Comparison of ENCODE assay signal across 1 cellular context in genomic region chr12:45215419-45216296, GRCh38.
TF ChIP-seq lines count a peak whose summit lies in the region.

ANO6 (plus strand) TSS chr12:45216095; CDS start chr12:45216322, 227 bp downstream.

TF ChIP-seq in HepG2, 621 proteins besides CTCF, POLR2A, EP300 and RAD21 (continued from another document and continues in another):
- TF ChIP-seq PBX2 (CRISPR knock-in tag; IDR thresholded peaks at IDR 0.05) (no peak), ZNF333 (CRISPR knock-in tag; IDR thresholded peaks at IDR 0.05; ENCODE audit: borderline replicate concordance) (peak; percentile 60), IRX3 (CRISPR knock-in tag; IDR thresholded peaks at IDR 0.05; ENCODE audit: borderline replicate concordance, low read depth) (peak; percentile 74; the same call in 1 of the 2 replicates), ZNF503 (CRISPR knock-in tag; IDR thresholded peaks at IDR 0.05) (peak; percentile 38; the same call in 1 of the 2 replicates), ZNF710 (CRISPR knock-in tag; IDR thresholded peaks at IDR 0.05; ENCODE audit: borderline replicate concordance) (peak; percentile 90; the same call in 1 of the 2 replicates), ZNF720 (CRISPR knock-in tag; IDR thresholded peaks at IDR 0.05) (no peak), ZBTB42 (CRISPR knock-in tag; IDR thresholded peaks at IDR 0.05) (no peak; the same call in 1 of the 2 replicates), KLF11 (CRISPR knock-in tag; IDR thresholded peaks at IDR 0.05) (no peak), KMT2B (CRISPR knock-in tag; IDR thresholded peaks at IDR 0.05) (peak; percentile 77), KDM5A (IDR thresholded peaks at IDR 0.05; ENCODE audit: borderline replicate concordance, low read length) (0 out of 2 replicates have a peak, but pooled peaks have one; percentile 5), ZNF275 (CRISPR knock-in tag; IDR thresholded peaks at IDR 0.05; ENCODE audit: borderline replicate concordance) (no peak), ISX (CRISPR knock-in tag; conservative IDR thresholded peaks at IDR 0.05) (no peak), HNF1B (CRISPR knock-in tag; IDR thresholded peaks at IDR 0.05) (0 out of 2 replicates have a peak, but pooled peaks have one; percentile 57), KLF12 (CRISPR knock-in tag; IDR thresholded peaks at IDR 0.05; ENCODE audit: borderline replicate concordance) (0 out of 2 replicates have a peak, but pooled peaks have one; percentile 3), ZNF569 (CRISPR knock-in tag; IDR thresholded peaks at IDR 0.05; ENCODE audit: borderline replicate concordance) (no peak), SIN3B (IDR thresholded peaks at IDR 0.05; ENCODE audit: low read length) (no peak), MAZ (IDR thresholded peaks at IDR 0.05; ENCODE audit: borderline replicate concordance, low read depth, low read length) (peak; percentile 15; the same call in 1 of the 2 replicates), MAZ (CRISPR knock-in tag; IDR thresholded peaks at IDR 0.05; ENCODE audit: low read depth) (peak; percentile 83), DBP (CRISPR knock-in tag; IDR thresholded peaks at IDR 0.05; ENCODE audit: not compliant biosample characterization) (no peak), ZSCAN30 (CRISPR knock-in tag; IDR thresholded peaks at IDR 0.05) (no peak), AHDC1 (CRISPR knock-in tag; IDR thresholded peaks at IDR 0.05; ENCODE audit: borderline replicate concordance) (no peak; the same call in 1 of the 2 replicates), PCBP2 (optimal IDR thresholded peaks at IDR 0.05; ENCODE audit: low read depth, low read length, poor library complexity, severe bottlenecking) (no peak), TGIF2 (CRISPR knock-in tag; IDR thresholded peaks at IDR 0.05) (no peak), CHCHD3 (CRISPR knock-in tag; IDR thresholded peaks at IDR 0.05) (no peak), MEF2D (CRISPR knock-in tag; IDR thresholded peaks at IDR 0.05) (0 out of 2 replicates have a peak, but pooled peaks have one; percentile 24), REPIN1 (CRISPR knock-in tag; IDR thresholded peaks at IDR 0.05; ENCODE audit: borderline replicate concordance, low read depth) (peak; percentile 77; the same call in 1 of the 2 replicates), ATM (IDR thresholded peaks at IDR 0.05; ENCODE audit: borderline replicate concordance) (no peak), ZNF562 (CRISPR knock-in tag; IDR thresholded peaks at IDR 0.05; ENCODE audit: borderline replicate concordance) (no peak), KDM6A (CRISPR knock-in tag; IDR thresholded peaks at IDR 0.05; ENCODE audit: low read depth) (no peak), CREM (IDR thresholded peaks at IDR 0.05) (peak; percentile 33; the same call in 1 of the 2 replicates), CREM (CRISPR knock-in tag; IDR thresholded peaks at IDR 0.05) (no peak), BATF2 (CRISPR knock-in tag; IDR thresholded peaks at IDR 0.05) (no peak; the same call in 1 of the 2 replicates), ARNT2 (CRISPR knock-in tag; IDR thresholded peaks at IDR 0.05; ENCODE audit: low read depth) (peak; percentile 47; the same call in 1 of the 2 replicates), ZNF431 (CRISPR knock-in tag; IDR thresholded peaks at IDR 0.05; ENCODE audit: borderline replicate concordance, low read depth) (peak; percentile 49; the same call in 1 of the 2 replicates), MBD4 (IDR thresholded peaks at IDR 0.05; ENCODE audit: borderline replicate concordance, low read length) (no peak), RBFOX2 (IDR thresholded peaks at IDR 0.05; ENCODE audit: low read depth, low read length) (peak; percentile 85), ZFP82 (CRISPR knock-in tag; IDR thresholded peaks at IDR 0.05; ENCODE audit: borderline replicate concordance) (no peak; the same call in 1 of the 2 replicates), XBP1 (CRISPR knock-in tag; IDR thresholded peaks at IDR 0.05) (no peak), MIER2 (CRISPR knock-in tag; IDR thresholded peaks at IDR 0.05) (no peak), ZNF790 (CRISPR knock-in tag; IDR thresholded peaks at IDR 0.05; ENCODE audit: borderline replicate concordance) (0 out of 2 replicates have a peak, but pooled peaks have one; percentile 49), ZNF782 (CRISPR knock-in tag; IDR thresholded peaks at IDR 0.05; ENCODE audit: borderline replicate concordance) (no peak; the same call in 1 of the 2 replicates), NKX3-1 (CRISPR knock-in tag; IDR thresholded peaks at IDR 0.05) (no peak; the same call in 1 of the 2 replicates), AKAP8 (CRISPR knock-in tag; IDR thresholded peaks at IDR 0.05) (no peak), ZNF263 (CRISPR knock-in tag; IDR thresholded peaks at IDR 0.05) (peak; percentile 37; the same call in 1 of the 2 replicates), ZFYVE20 (CRISPR knock-in tag; IDR thresholded peaks at IDR 0.05; ENCODE audit: borderline replicate concordance, low read depth) (no peak), NR2F6 (IDR thresholded peaks at IDR 0.05) (no peak; the same call in 1 of the 2 replicates), NR2F6 (CRISPR knock-in tag; IDR thresholded peaks at IDR 0.05) (peak; percentile 42; the same call in 1 of the 2 replicates), BRCA1 (CRISPR knock-in tag; IDR thresholded peaks at IDR 0.05) (no peak; the same call in 1 of the 2 replicates), DDIT3 (CRISPR knock-in tag; IDR thresholded peaks at IDR 0.05) (no peak), ZNF841 (CRISPR knock-in tag; IDR thresholded peaks at IDR 0.05; ENCODE audit: borderline replicate concordance) (no peak), ZNF616 (CRISPR knock-in tag; IDR thresholded peaks at IDR 0.05; ENCODE audit: low read depth) (no peak), ZBTB14 (CRISPR knock-in tag; IDR thresholded peaks at IDR 0.05) (no peak), RORA (CRISPR knock-in tag; IDR thresholded peaks at IDR 0.05) (no peak)
